In genomic region chr12:117486840-117487659, GRCh38 we compare ENCODE assay signal across 1 cellular context.
TF ChIP-seq lines count a peak whose summit lies in the region.

No MANE protein-coding gene starts in this region.

TF ChIP-seq in HCT116, 20 proteins besides CTCF, POLR2A, EP300 and RAD21 (continued from another document):
- TF ChIP-seq REST (IDR thresholded peaks at IDR 0.05; ENCODE audit: low read depth) = no peak
